In genomic region chr14:93984987-93985410, GRCh38 we compare ENCODE assay signal across 9 cellular contexts. TPM values are rescaled to one million over a fixed set of nuclear protein-coding genes. Genes with fewer than 3 reads are reported as not detected.
A peak's percentile ranks its signal among the peaks of the same experiment; 100 is the strongest.
DNase-seq lines count a peak whose midpoint lies in the region; ATAC-seq and TF ChIP-seq lines count a peak whose summit lies in the region.
"Had no signal": no experiment of that assay in that cellular context is flagged by ENCODE, and none has a peak within 500 bp of the region (broad histone marks: within the 10 kb centered on the region; RNA-seq: fewer than 3 reads in every experiment).

No MANE protein-coding gene starts in this region.

- no peak overlapping the region for H3K27ac Mint-ChIP-seq in natural killer cell

- H3K27me3 Mint-ChIP-seq in natural killer cell (ENCODE audit: low read depth in 2 of 2), result peaks cover 0 to 6% of the 10 kb centered on the region in 2 donors

- no peak overlapping the region for H3K4me3 ChIP-seq in AG04450 (ENCODE audit: low read depth, low read length)
- no peak overlapping the region for H3K4me3 ChIP-seq in HFF-Myc (replicated peaks; ENCODE audit: low read depth, low read length)
- no peak overlapping the region for H3K4me3 ChIP-seq in astrocyte of the cerebellum (ENCODE audit: low read depth, low read length)

- POLR2A ChIA-PET in AG04450 (lab: Yijun Ruan, JAX), result interaction anchor here (1.2 to 2.5 kb wide), 2 partner anchors 9 to 20 kb away, joined by 4 to 10 read pairs; partner anchors contain the start of gene ASB2

- ATAC-seq in left lobe of liver, result peak; percentile 24
- ATAC-seq in HG02870 (IDR thresholded peaks at IDR 0.05; ENCODE audit: unreplicated experiment), result no peak
- ATAC-seq in natural killer cell, result no peak
- no peak for ATAC-seq in HG02852 (IDR thresholded peaks at IDR 0.05; ENCODE audit: unreplicated experiment)

- H3K36me3 Mint-ChIP-seq in natural killer cell, result no peaks in the 10 kb centered on the region

- intact Hi-C loops in natural killer cell (cut with micrococcal nuclease), result loop anchor here (5.0 kb wide), 1 partner anchor 38 kb away; no protein-coding TSS in a partner anchor

- no peaks in the 10 kb centered on the region for H3K27me3 ChIP-seq in AG04450 (ENCODE audit: control insufficient read depth, insufficient read depth, low read length)

- CTCF ChIA-PET in AG04450 (lab: Charles Lee), result interaction anchor here (0.6 to 5.0 kb wide), 8 partner anchors 8 to 1442 kb away, joined by 3 to 32 read pairs (median 7); partner anchors contain the start of gene ASB2

- H3K9me3 Mint-ChIP-seq in natural killer cell, result no peaks in the 10 kb centered on the region
- H3K9me3 Mint-ChIP-seq: central memory CD8-positive, alpha-beta T cell had no signal

- in situ Hi-C loops in astrocyte of the cerebellum (cut with HindIII; ENCODE audit: low sequenced_read_pairs), result no loop called here

- TF ChIP-seq CTCF in AG04450 (IDR thresholded peaks at IDR 0.05; ENCODE audit: low read depth, low read length) (peak; percentile 47), HFF-Myc (IDR thresholded peaks at IDR 0.05; ENCODE audit: low read depth, low read length, missing control alignments) (peak; percentile 56), astrocyte of the cerebellum (IDR thresholded peaks at IDR 0.05; ENCODE audit: low read depth, low read length, missing control alignments) (peak; percentile 40), natural killer cell (IDR thresholded peaks at IDR 0.05) (no peak)

- H3K9me3 ChIP-seq in AG04450 (ENCODE audit: control insufficient read depth, insufficient read depth, low read length), result no peaks in the 10 kb centered on the region; the same call in 1 of the 2 replicates

- H3K4me3 Mint-ChIP-seq in natural killer cell, result no peak overlapping the region
- H3K4me3 Mint-ChIP-seq: central memory CD8-positive, alpha-beta T cell had no signal

- H3K4me1 Mint-ChIP-seq in natural killer cell, result no peaks in the 10 kb centered on the region

- H3K27ac ChIP-seq in AG04450 (ENCODE audit: low read depth, low read length), result peak overlapping the region; percentile 47

- DNase-seq in AG04450 (ENCODE audit: low read depth, low spot score), result peak; percentile 85
- peak; percentile 36 for DNase-seq in HFF-Myc (ENCODE audit: extremely low read depth, low read depth)
- peak; percentile 62 for DNase-seq in astrocyte of the cerebellum (ENCODE audit: low read depth)
- DNase-seq in left lobe of liver (ENCODE audit: low spot score), result no peak
- DNase-seq in natural killer cell, result no peak
- DNase-seq in COR-L47 (lab: John Stamatoyannopoulos, UW), result no peak

RNA-seq across cellular contexts. Expression of gene ASB2, which starts 8.6 kb away (rescaled TPM):
- 1.6 and 2.0 TPM in 2 replicates for polyA plus RNA-seq in AG04450 (2011; rRNA removed)
- polyA minus RNA-seq in AG04450 (2011; rRNA and poly(A)+ RNA removed), result 1.4 and 1.9 TPM in 2 replicates
- 0.20 TPM for total RNA-seq in left lobe of liver
- 1 to 10 TPM; 3.7 to 7.2 (median 4.8) TPM for total RNA-seq in natural killer cell

RNA-seq across cellular contexts. Expression of gene CCDC197, which starts 12.1 kb away (rescaled TPM):
- not detected in 2 replicates for polyA plus RNA-seq in AG04450 (2011; rRNA removed)
- polyA minus RNA-seq in AG04450 (2011; rRNA and poly(A)+ RNA removed), result not detected in 2 replicates
- total RNA-seq in left lobe of liver (not detected), natural killer cell (not detected)

RNA-seq across cellular contexts. Expression of gene OTUB2, which starts 41.1 kb away (rescaled TPM):
- 2.1 and 2.3 TPM in 2 replicates for polyA plus RNA-seq in AG04450 (2011; rRNA removed)
- 5.1 and 5.3 TPM in 2 replicates for polyA minus RNA-seq in AG04450 (2011; rRNA and poly(A)+ RNA removed)
- total RNA-seq in left lobe of liver (1.1 TPM), natural killer cell (under 1 TPM in 2 of 3 donors, not detected in 1; 0.09 to 0.13 TPM)

RNA-seq across cellular contexts. Expression of gene FAM181A, which starts 57.9 kb away (rescaled TPM):
- polyA plus RNA-seq in AG04450 (2011; rRNA removed), result not detected in 2 replicates
- polyA minus RNA-seq in AG04450 (2011; rRNA and poly(A)+ RNA removed), result not detected in 2 replicates
- not detected for total RNA-seq in left lobe of liver
- not detected for total RNA-seq in natural killer cell

Comparison
In these comparisons a context has a peak if more than half of its experiments do, and no peak if none do; other contexts are left out.
1. DNase-seq: peak in AG04450 (single experiment), HFF-Myc (single experiment) and astrocyte of the cerebellum (single experiment); none in left lobe of liver (single experiment), natural killer cell (single experiment) and COR-L47 (single experiment).